Comparison of ENCODE assay signal across 29 cellular contexts in genomic region chr1:41528726-41529605, GRCh38. TPM values are rescaled to one million over a fixed set of nuclear protein-coding genes. Genes with fewer than 3 reads are reported as not detected.
DNase-seq lines count a peak whose midpoint lies in the region; ATAC-seq lines count a peak whose summit lies in the region.
"Had no signal": no experiment of that assay in that cellular context is flagged by ENCODE, and none has a peak within 500 bp of the region (broad histone marks: within the 10 kb centered on the region; RNA-seq: fewer than 3 reads in every experiment).

No MANE protein-coding gene starts in this region.

- intact Hi-C loops in posterior vena cava (cut with DNase I) = no loop called here

- H3K27me3 Mint-ChIP-seq in T-helper 2 cell treated with Interferon-gamma antibody and Interleukin-4, amounts not matched to agents 5 μg/mL and 100 μg/mL, for 36 hours (ENCODE audit: low read depth) = no peaks in the 10 kb centered on the region
- H3K27me3 Mint-ChIP-seq: activated naive CD4-positive, alpha-beta T cell treated with anti-CD3 and anti-CD28 coated beads, Interleukin-2, amount 50 U/mL, for 24 hours; naive B cell; T-helper 17 cell had no signal

- ATAC-seq in HG02973 (IDR thresholded peaks at IDR 0.05; ENCODE audit: unreplicated experiment) = no peak
- ATAC-seq: activated CD8-positive, alpha-beta T cell treated with anti-CD3 and anti-CD28 coated beads, Interleukin-2, amount 10 ng/mL, durations not matched to agents 7 days and 5 days; K562; SK-N-SH treated with all-trans-retinoic acid at 6 μM for 48 hours; T-helper 17 cell had no signal

- no peaks in the 10 kb centered on the region for H3K4me1 Mint-ChIP-seq in T-helper 2 cell treated with Interferon-gamma antibody and Interleukin-4, amounts not matched to agents 5 μg/mL and 100 μg/mL, for 36 hours (ENCODE audit: low read depth)
- H3K4me1 Mint-ChIP-seq: CD14-positive monocyte, mesothelial cell of epicardium had no signal

- no peak overlapping the region for H3K4me3 Mint-ChIP-seq in T-helper 2 cell treated with Interferon-gamma antibody and Interleukin-4, amounts not matched to agents 5 μg/mL and 100 μg/mL, for 36 hours
- H3K4me3 Mint-ChIP-seq: activated CD8-positive, alpha-beta T cell treated with anti-CD3 and anti-CD28 coated beads, Interleukin-2, amount 10 ng/mL, durations not matched to agents 7 days and 5 days; activated naive CD4-positive, alpha-beta T cell treated with anti-CD3 and anti-CD28 coated beads, Interleukin-2, amount 50 U/mL, for 24 hours; CD14-positive monocyte; mesothelial cell of epicardium; naive B cell; T-helper 17 cell had no signal

- H3K36me3 Mint-ChIP-seq in T-helper 2 cell treated with Interferon-gamma antibody and Interleukin-4, amounts not matched to agents 5 μg/mL and 100 μg/mL, for 36 hours (ENCODE audit: low read depth) = peaks cover 17% of the 10 kb centered on the region
- H3K36me3 Mint-ChIP-seq: mesothelial cell of epicardium had no signal

- DNase-seq in T-helper 2 cell treated with Interferon-gamma antibody and Interleukin-4, amounts not matched to agents 5 μg/mL and 100 μg/mL, for 36 hours (ENCODE audit: low spot score) = no peak
- DNase-seq in T-helper 2 cell (no peak), posterior vena cava (ENCODE audit: low spot score) (peak; percentile 23), HK-2 (ENCODE audit: unreplicated experiment) (no peak), amniotic stem cell (lab: John Stamatoyannopoulos, UW) (no peak)
- DNase-seq in stimulated activated CD4-positive, alpha-beta T cell treated with anti-CD3 and anti-CD28 coated beads, Interleukin-1b, Interleukin-23, amount 100 ng/mL, for 48 hours = peak; percentile 0
- DNase-seq in stimulated activated CD4-positive, alpha-beta T cell treated with anti-CD3 and anti-CD28 coated beads, Interleukin-2, amount 100 ng/mL, for 48 hours = no peak
- DNase-seq: activated CD4-positive, alpha-beta T cell treated with anti-CD3 and anti-CD28 coated beads for 1 hour; activated CD8-positive, alpha-beta T cell treated with anti-CD3 and anti-CD28 coated beads, Interleukin-2, amount 10 ng/mL, durations not matched to agents 7 days and 5 days; Calu3; central memory CD4-positive, alpha-beta T cell; dermis blood vessel endothelial cell; DMS79 treated with DMSO at 0.1 percent for 48 hours; esophagus squamous epithelium; naive B cell; NCI-H2081 treated with DMSO at 0.1 percent for 48 hours; NCI-H748 treated with DMSO at 0.1 percent for 48 hours; occipital lobe; RPMI8226; small intestine; upper lobe of left lung had no signal

- H3K27ac Mint-ChIP-seq in T-helper 2 cell treated with Interferon-gamma antibody and Interleukin-4, amounts not matched to agents 5 μg/mL and 100 μg/mL, for 36 hours = peak overlapping the region; percentile 36
- H3K27ac Mint-ChIP-seq: activated CD8-positive, alpha-beta T cell treated with anti-CD3 and anti-CD28 coated beads, Interleukin-2, amount 10 ng/mL, durations not matched to agents 7 days and 5 days; mesothelial cell of epicardium; T-helper 17 cell had no signal

- peaks cover 6% of the 10 kb centered on the region for H3K9me3 Mint-ChIP-seq in T-helper 2 cell treated with Interferon-gamma antibody and Interleukin-4, amounts not matched to agents 5 μg/mL and 100 μg/mL, for 36 hours
- H3K9me3 Mint-ChIP-seq: activated naive CD4-positive, alpha-beta T cell treated with anti-CD3 and anti-CD28 coated beads, Interleukin-2, amount 50 U/mL, for 24 hours; mesothelial cell of epicardium had no signal

RNA-seq across cellular contexts. Expression of gene EDN2, which starts 44.5 kb away (rescaled TPM):
- total RNA-seq in posterior vena cava = not detected
- total RNA-seq: activated CD8-positive, alpha-beta T cell treated with anti-CD3 and anti-CD28 coated beads, Interleukin-2, amount 10 ng/mL, durations not matched to agents 7 days and 5 days; frontal cortex; K562; occipital lobe had no signal

Comparison
In these comparisons a context has a peak if more than half of its experiments do, and no peak if none do; other contexts are left out.
1. DNase-seq: peak in stimulated activated CD4-positive, alpha-beta T cell treated with anti-CD3 and anti-CD28 coated beads, Interleukin-1b, Interleukin-23, amount 100 ng/mL, for 48 hours (single experiment) and posterior vena cava (single experiment); none in T-helper 2 cell treated with Interferon-gamma antibody and Interleukin-4, amounts not matched to agents 5 μg/mL and 100 μg/mL, for 36 hours (single experiment), T-helper 2 cell (0 of 5), stimulated activated CD4-positive, alpha-beta T cell treated with anti-CD3 and anti-CD28 coated beads, Interleukin-2, amount 100 ng/mL, for 48 hours (0 of 2), HK-2 (single experiment) and amniotic stem cell (single experiment).